Comparison of ENCODE assay signal across 24 cellular contexts in the genomic region with DNA sequence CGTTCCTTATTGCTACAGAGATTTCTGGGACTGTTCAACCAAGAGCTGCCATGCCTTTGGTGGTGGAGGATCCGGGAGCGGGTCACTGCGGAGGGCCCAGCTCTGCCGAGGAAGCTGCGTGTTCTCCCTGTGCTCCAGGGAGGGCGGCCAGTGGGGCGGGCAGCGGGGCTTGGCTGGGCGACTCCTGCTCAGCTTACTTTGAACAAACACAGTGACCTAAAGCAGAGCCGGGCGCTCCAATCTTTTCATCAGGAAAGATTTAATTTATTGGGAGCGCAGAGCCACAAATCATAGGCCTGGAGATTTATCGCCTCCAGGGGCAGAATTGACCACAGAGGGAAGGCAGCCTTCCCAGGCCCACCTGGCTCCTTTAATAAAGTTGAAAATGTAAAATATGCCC. TPM values are rescaled to one million over a fixed set of nuclear protein-coding genes. Genes with fewer than 3 reads are reported as not detected.
DNase-seq lines count a peak whose midpoint lies in the region; ATAC-seq and TF ChIP-seq lines count a peak whose summit lies in the region.
"Had no signal": no experiment of that assay in that cellular context is flagged by ENCODE, and none has a peak within 500 bp of the region (broad histone marks: within the 10 kb centered on the region; RNA-seq: fewer than 3 reads in every experiment).

No MANE protein-coding gene starts in this region.

- no peaks in the 10 kb centered on the region for H4K20me1 ChIP-seq in mammary epithelial cell (ENCODE audit: insufficient read depth, low read length)
- no peaks in the 10 kb centered on the region for H4K20me1 ChIP-seq in SK-N-SH (ENCODE audit: insufficient read depth)

- dilution Hi-C loops in mammary epithelial cell (cut with HindIII; ENCODE audit: low sequenced_read_pairs) = no loop called here

- H3K79me2 ChIP-seq in mammary epithelial cell (ENCODE audit: insufficient read depth, low read length) (no peaks in the 10 kb centered on the region), SK-N-SH (ENCODE audit: insufficient read depth) (no peaks in the 10 kb centered on the region)

- intact Hi-C loops in mammary epithelial cell (cut with micrococcal nuclease) = no loop called here
- intact Hi-C loops in psoas muscle (cut with DNase I) = loop anchor here in 1 of 2 donors (10.0 kb wide), 1 partner anchor 108 kb away; no protein-coding TSS in a partner anchor

- DNase-seq in T47D (ENCODE audit: low read depth in 1 of 2, low spot score in 1 of 2) (peak; percentile 27 to 71), mammary epithelial cell (no peak), SK-N-SH (peak; percentile 91), glutamatergic neuron (peak; percentile 10), C1 segment of cervical spinal cord (lab: John Stamatoyannopoulos, UW) (no peak), psoas muscle (no peak)
- DNase-seq: ACHN; CD4-positive, CD25-positive, alpha-beta regulatory T cell; GOT3; HCEC 1CT; MM.1S; NCI-H2029; NCI-H446 treated with DMSO at 0.1 percent for 48 hours; NCI-H526; RPMI8226; SHP77 had no signal

- TF ChIP-seq CTCF in mammary epithelial cell (conservative IDR thresholded peaks at IDR 0.05 in 1 of 2, IDR thresholded peaks at IDR 0.05 in 1 of 2; ENCODE audit: extremely low read depth in 1 of 2, insufficient read depth in 1 of 2, low read depth in 1 of 2, low read length in 2 of 2) = no peak
- no peak for TF ChIP-seq CTCF in SK-N-SH (IDR thresholded peaks at IDR 0.05)
- no peak for TF ChIP-seq CTCF in glutamatergic neuron (IDR thresholded peaks at IDR 0.05; ENCODE audit: partially characterized antibody, unreplicated experiment)
- no peak for TF ChIP-seq CTCF in psoas muscle (IDR thresholded peaks at IDR 0.05)

- H3K4me1 ChIP-seq in mammary epithelial cell (ENCODE audit: insufficient read depth, low read length) = no peaks in the 10 kb centered on the region
- H3K4me1 ChIP-seq in SK-N-SH (ENCODE audit: control insufficient read depth in 1 of 2, insufficient read depth in 2 of 2, low read depth in 1 of 2, low read length in 1 of 2) = peaks cover 0 to 12% of the 10 kb centered on the region in 2 experiments; a peak in 1 of 4 replicates
- H3K4me1 ChIP-seq in psoas muscle = no peaks in the 10 kb centered on the region

- POLR2A ChIA-PET in SK-N-SH (lab: Yijun Ruan, JAX) = no interaction called here

- WGBS in mammary epithelial cell (ENCODE audit: low coverage, missing lambda C conversion rate) = 73% methylated on average over 8 of the region's 14 CpGs
- WGBS in SK-N-SH (ENCODE audit: low lambda C conversion rate) = 18% methylated on average over 10 of the region's 14 CpGs
- WGBS in psoas muscle, 3 donors = 70 to 75% (median 73%) methylated on average over 14 of the region's 14 CpGs

- no peak overlapping the region for H3K9ac ChIP-seq in mammary epithelial cell (ENCODE audit: insufficient read depth, low read length)
- H3K9ac ChIP-seq in SK-N-SH = no peak overlapping the region
- H3K9ac ChIP-seq: KMS-11 had no signal

- peaks cover 6% of the 10 kb centered on the region for H3K9me3 Mint-ChIP-seq in glutamatergic neuron (ENCODE audit: unreplicated experiment)
- H3K9me3 Mint-ChIP-seq: CD4-positive, CD25-positive, alpha-beta regulatory T cell; IgD-negative memory B cell had no signal

- TF ChIP-seq RAD21 in SK-N-SH (IDR thresholded peaks at IDR 0.05; ENCODE audit: low read length) = no peak

- H3K9me2 ChIP-seq in SK-N-SH = no peaks in the 10 kb centered on the region

- H3K27me3 Mint-ChIP-seq in glutamatergic neuron (ENCODE audit: unreplicated experiment) = peaks cover 7% of the 10 kb centered on the region
- H3K27me3 Mint-ChIP-seq: CD4-positive, CD25-positive, alpha-beta regulatory T cell had no signal

- H3K27ac ChIP-seq in mammary epithelial cell (ENCODE audit: insufficient read depth, low read depth, low read length) (no peak overlapping the region), SK-N-SH (ENCODE audit: low read depth in 2 of 2, low read length in 1 of 2) (no peak overlapping the region), psoas muscle (no peak overlapping the region)
- H3K27ac ChIP-seq: 22Rv1, KMS-11 had no signal

- H3K4me1 Mint-ChIP-seq in glutamatergic neuron (ENCODE audit: low read depth, unreplicated experiment) = peaks cover 4% of the 10 kb centered on the region
- H3K4me1 Mint-ChIP-seq: CD4-positive, CD25-positive, alpha-beta regulatory T cell; IgD-negative memory B cell had no signal

- in situ Hi-C loops in T47D (cut with HindIII; ENCODE audit: low pct_unique_long_range_greater_than_20kb, low sequenced_read_pairs) = no loop called here
- in situ Hi-C loops in mammary epithelial cell (cut with MboI; ENCODE audit: low sequenced_read_pairs in 2 of 2) = no loop called here

- H3F3A ChIP-seq in SK-N-SH (replicated peaks; ENCODE audit: insufficient read depth) = no peaks in the 10 kb centered on the region

- H3K27me3 ChIP-seq in mammary epithelial cell (ENCODE audit: insufficient read depth, low read length) = peaks cover 2% of the 10 kb centered on the region
- peaks cover 73% of the 10 kb centered on the region for H3K27me3 ChIP-seq in SK-N-SH (ENCODE audit: insufficient read depth)
- H3K27me3 ChIP-seq in psoas muscle (ENCODE audit: insufficient read depth in 3 of 3, low read length in 2 of 3) = peaks cover 0 to 40% (median 6%) of the 10 kb centered on the region in 3 donors

- no peak for ATAC-seq in psoas muscle
- no peak for ATAC-seq in GM18861 (IDR thresholded peaks at IDR 0.05; ENCODE audit: unreplicated experiment)

- H3K9me3 ChIP-seq in mammary epithelial cell (replicated peaks; ENCODE audit: insufficient read depth, low read length) (no peaks in the 10 kb centered on the region), SK-N-SH (no peaks in the 10 kb centered on the region), psoas muscle (no peaks in the 10 kb centered on the region)

- H2AFZ ChIP-seq in mammary epithelial cell (ENCODE audit: low read depth, low read length) = no peak overlapping the region
- H2AFZ ChIP-seq in SK-N-SH (ENCODE audit: low read depth) = no peak overlapping the region

- H3K4me2 ChIP-seq in mammary epithelial cell (ENCODE audit: insufficient read depth, low read depth, low read length) (no peak overlapping the region), SK-N-SH (no peak overlapping the region)
- H3K4me2 ChIP-seq: KMS-11 had no signal

- no peaks in the 10 kb centered on the region for H3K36me3 ChIP-seq in mammary epithelial cell (ENCODE audit: insufficient read depth, low read length)
- no peaks in the 10 kb centered on the region for H3K36me3 ChIP-seq in SK-N-SH (replicated peaks in 1 of 2; ENCODE audit: control insufficient read depth in 1 of 2, insufficient read depth in 2 of 2, low read length in 1 of 2)
- no peaks in the 10 kb centered on the region for H3K36me3 ChIP-seq in psoas muscle (ENCODE audit: insufficient read depth in 1 of 2, low read depth in 1 of 2)

- H3K4me3 Mint-ChIP-seq in glutamatergic neuron (ENCODE audit: unreplicated experiment) = no peak overlapping the region
- H3K4me3 Mint-ChIP-seq: CD4-positive, CD25-positive, alpha-beta regulatory T cell; IgD-negative memory B cell had no signal

- BruUV-seq in mammary epithelial cell (replicated peaks; lab: Mats Ljungman, UMichigan) = no TSS peak

- CTCF ChIA-PET in mammary epithelial cell (lab: Charles Lee; ENCODE audit: low non-redundant PET) = no interaction called here
- CTCF ChIA-PET in SK-N-SH (lab: Yijun Ruan, JAX) = interaction anchor here (0.8 to 3.0 kb wide), 8 partner anchors 9 to 209 kb away, joined by 3 to 15 read pairs (median 4); no protein-coding TSS in a partner anchor

- H3K27ac Mint-ChIP-seq in glutamatergic neuron (ENCODE audit: unreplicated experiment) = no peak overlapping the region
- H3K27ac Mint-ChIP-seq: CD4-positive, CD25-positive, alpha-beta regulatory T cell; IgD-negative memory B cell had no signal

- H3K4me3 ChIP-seq in mammary epithelial cell (replicated peaks in 1 of 3; ENCODE audit: insufficient read depth in 1 of 3, low read depth in 2 of 3, low read length in 3 of 3) (no peak overlapping the region), SK-N-SH (ENCODE audit: low read depth in 2 of 2, low read length in 1 of 2) (no peak overlapping the region), psoas muscle (no peak overlapping the region)

- peak in 1 of 2 experiments; percentile 75; a peak in 2 of 4 replicates for TF ChIP-seq EP300 in SK-N-SH (IDR thresholded peaks at IDR 0.05; ENCODE audit: borderline replicate concordance in 1 of 2, low read depth in 1 of 2, low read length in 1 of 2)

- H3K36me3 Mint-ChIP-seq in glutamatergic neuron (ENCODE audit: unreplicated experiment) = no peaks in the 10 kb centered on the region
- H3K36me3 Mint-ChIP-seq: CD4-positive, CD25-positive, alpha-beta regulatory T cell had no signal

TF ChIP-seq in SK-N-SH, 30 proteins besides CTCF, POLR2A, EP300 and RAD21 (continues in another document):
- TF ChIP-seq, protein P1, sequence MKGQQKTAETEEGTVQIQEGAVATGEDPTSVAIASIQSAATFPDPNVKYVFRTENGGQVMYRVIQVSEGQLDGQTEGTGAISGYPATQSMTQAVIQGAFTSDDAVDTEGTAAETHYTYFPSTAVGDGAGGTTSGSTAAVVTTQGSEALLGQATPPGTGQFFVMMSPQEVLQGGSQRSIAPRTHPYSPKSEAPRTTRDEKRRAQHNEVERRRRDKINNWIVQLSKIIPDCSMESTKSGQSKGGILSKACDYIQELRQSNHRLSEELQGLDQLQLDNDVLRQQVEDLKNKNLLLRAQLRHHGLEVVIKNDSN (IDR thresholded peaks at IDR 0.05; ENCODE audit: borderline replicate concordance, low read depth) = no peak
- TF ChIP-seq CHD2 (IDR thresholded peaks at IDR 0.05; ENCODE audit: low read length, partially characterized antibody) = peak; percentile 71
- TF ChIP-seq EZH2phosphoT487 (IDR thresholded peaks at IDR 0.05; ENCODE audit: borderline replicate concordance, low read depth) = no peak
- no peak for TF ChIP-seq ELF1 (IDR thresholded peaks at IDR 0.05)
- TF ChIP-seq YY1 (IDR thresholded peaks at IDR 0.05; ENCODE audit: low read depth) = no peak
- no peak for TF ChIP-seq MEF2A (IDR thresholded peaks at IDR 0.05; ENCODE audit: borderline replicate concordance, low read depth)
- TF ChIP-seq TCF12 (IDR thresholded peaks at IDR 0.05) = peak; percentile 20; the same call in 1 of the 2 replicates
- TF ChIP-seq GABPA (IDR thresholded peaks at IDR 0.05; ENCODE audit: low read depth) = no peak

RNA-seq across cellular contexts. Expression of a gene that starts 27.7 kb away (rescaled TPM):
- total RNA-seq in mammary epithelial cell (not detected), glutamatergic neuron (ENCODE audit: unreplicated experiment) (0.81 TPM), psoas muscle (not detected)
- polyA plus RNA-seq in mammary epithelial cell (not detected), SK-N-SH (2012; rRNA removed) (not detected in 2 replicates), psoas muscle (not detected)
- polyA minus RNA-seq in mammary epithelial cell = not detected
- not detected in 2 replicates for polyA plus RNA-seq in SK-N-SH (2012; cell fraction: cytosol; rRNA removed)
- polyA plus RNA-seq in SK-N-SH (2012; cell fraction: nucleus; rRNA removed) = 0.02 and 0.04 TPM in 2 replicates
- total RNA-seq: CD4-positive, CD25-positive, alpha-beta regulatory T cell; Daoy; G401; SK-MEL-5 had no signal
- polyA plus RNA-seq: BJ; CD4-positive, CD25-positive, alpha-beta regulatory T cell; IgD-negative memory B cell had no signal

RNA-seq across cellular contexts. Expression of a gene that starts 58.5 kb away (rescaled TPM):
- total RNA-seq in mammary epithelial cell (10 to 100 TPM; 33.8 to 49.8 TPM), glutamatergic neuron (ENCODE audit: unreplicated experiment) (16.0 TPM), psoas muscle (10 to 100 TPM; 17.3 to 27.8 (median 22.5) TPM)
- polyA plus RNA-seq in mammary epithelial cell (27.9 TPM), SK-N-SH (2012; rRNA removed) (22.1 and 25.9 TPM in 2 replicates), psoas muscle (10 to 100 TPM; 28.8 to 49.5 (median 41.3) TPM)
- 25.5 TPM for polyA minus RNA-seq in mammary epithelial cell
- polyA plus RNA-seq in SK-N-SH (2012; cell fraction: cytosol; rRNA removed) = 14.6 and 21.9 TPM in 2 replicates
- 31.1 and 36.2 TPM in 2 replicates for polyA plus RNA-seq in SK-N-SH (2012; cell fraction: nucleus; rRNA removed)

Comparison
In these comparisons a context has a peak if more than half of its experiments do, and no peak if none do; other contexts are left out.
1. DNase-seq: peak in T47D (2 of 2), SK-N-SH (single experiment) and glutamatergic neuron (single experiment); none in mammary epithelial cell (single experiment), C1 segment of cervical spinal cord (0 of 14) and psoas muscle (0 of 2).